Comparison of ENCODE assay signal across 8 cellular contexts in the genomic region with DNA sequence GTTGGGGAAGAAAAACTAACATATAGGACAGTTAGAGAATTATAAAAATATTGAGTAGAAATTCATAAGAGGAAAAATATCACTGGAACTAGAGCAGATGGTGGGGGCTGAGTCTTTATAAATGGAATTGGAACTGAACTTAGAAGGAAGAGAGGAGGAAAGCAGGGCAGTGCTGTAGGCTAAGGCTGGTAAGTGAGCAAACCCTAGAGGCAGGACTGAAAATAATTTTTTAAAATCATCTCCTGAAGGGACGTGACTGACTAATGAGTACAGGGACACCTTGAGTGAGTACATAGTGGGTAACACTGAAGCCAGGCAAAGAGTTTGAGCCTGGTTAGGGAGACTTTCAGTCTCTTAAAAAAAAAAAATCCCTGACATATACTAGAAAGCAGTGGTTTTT.
DNase-seq lines count a peak whose midpoint lies in the region; ATAC-seq and TF ChIP-seq lines count a peak whose summit lies in the region.

No MANE protein-coding gene starts in this region.

- peak; percentile 53 for DNase-seq in D341Med (ENCODE audit: low spot score)
- peak; percentile 61 for DNase-seq in OCI-M1 (lab: John Stamatoyannopoulos, UW)
- peak; percentile 26 for DNase-seq in glomerular visceral epithelial cell (ENCODE audit: extremely low spot score)
- DNase-seq in mesothelial cell of epicardium (ENCODE audit: low spot score in 2 of 2, unreplicated experiment in 2 of 2) = no peak
- no peak for DNase-seq in Ammon's horn (ENCODE audit: low spot score)

- H3K4me3 Mint-ChIP-seq in mesothelial cell of epicardium = no peak overlapping the region

- H3K27ac Mint-ChIP-seq in mesothelial cell of epicardium = no peak overlapping the region

- peak; percentile 63 for ATAC-seq in GM21619 (IDR thresholded peaks at IDR 0.05; ENCODE audit: unreplicated experiment)
- ATAC-seq in HG03196 (IDR thresholded peaks at IDR 0.05; ENCODE audit: unreplicated experiment) = no peak
- ATAC-seq in GM19452 (IDR thresholded peaks at IDR 0.05; ENCODE audit: unreplicated experiment) = no peak

- H3K9me3 Mint-ChIP-seq in mesothelial cell of epicardium = no peaks in the 10 kb centered on the region

- H3K4me1 Mint-ChIP-seq in mesothelial cell of epicardium = peaks cover 9% of the 10 kb centered on the region

- H3K27me3 Mint-ChIP-seq in mesothelial cell of epicardium (ENCODE audit: low read depth) = no peaks in the 10 kb centered on the region

- no peaks in the 10 kb centered on the region for H3K36me3 Mint-ChIP-seq in mesothelial cell of epicardium

- no peak for TF ChIP-seq CTCF in mesothelial cell of epicardium (IDR thresholded peaks at IDR 0.05; ENCODE audit: unreplicated experiment)

Comparison
In these comparisons a context has a peak if more than half of its experiments do, and no peak if none do; other contexts are left out.
1. DNase-seq: peak in D341Med (single experiment), OCI-M1 (single experiment) and glomerular visceral epithelial cell (single experiment); none in mesothelial cell of epicardium (0 of 2) and Ammon's horn (single experiment).